Comparison of ENCODE assay signal across 35 cellular contexts in the genomic region with DNA sequence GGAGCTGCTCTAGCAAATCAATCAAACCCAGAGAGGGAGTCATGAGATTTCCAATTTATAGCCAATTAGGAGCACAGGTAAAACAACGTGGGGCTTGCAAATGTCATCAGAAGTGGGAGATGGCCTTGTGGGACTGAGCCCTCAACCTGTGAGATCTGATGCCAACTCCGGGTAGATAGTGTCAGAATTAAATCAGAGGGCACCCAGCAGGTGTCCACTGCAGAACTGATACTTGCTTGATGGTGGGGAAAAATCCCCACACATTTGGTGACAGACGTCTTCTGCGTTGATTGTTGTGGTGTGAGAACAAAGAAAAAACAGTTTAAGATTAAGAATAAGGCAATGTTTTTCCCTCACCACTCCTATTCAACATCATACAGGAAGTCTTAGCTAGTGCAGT.
"Had no signal": no experiment of that assay in that cellular context is flagged by ENCODE, and none has a peak within 500 bp of the region (broad histone marks: within the 10 kb centered on the region; RNA-seq: fewer than 3 reads in every experiment).

No MANE protein-coding gene starts in this region.

- H3K4me3 ChIP-seq: adrenal gland, body of pancreas, breast epithelium had no signal

- H3K27me3 ChIP-seq: adrenal gland, body of pancreas, brain microvascular endothelial cell, breast epithelium had no signal

- H3K27ac ChIP-seq: adrenal gland, body of pancreas, brain microvascular endothelial cell, breast epithelium, VCaP had no signal

- H3K4me1 ChIP-seq: adrenal gland, body of pancreas, breast epithelium had no signal

- H3K4me1 Mint-ChIP-seq: activated B cell treated with CpG ODN at 0.5 μM for 24 hours; activated CD4-positive, alpha-beta T cell treated with anti-CD3 and anti-CD28 coated beads, Interleukin-2, amount 10 ng/mL, durations not matched to agents 24 days and 14 days; activated CD8-positive, alpha-beta memory T cell treated with anti-CD3 and anti-CD28 coated beads, Interleukin-2, amount 10 ng/mL, durations not matched to agents 7 days and 5 days; activated naive CD4-positive, alpha-beta T cell treated with anti-CD3 and anti-CD28 coated beads, Interleukin-2, amount 10 ng/mL, durations not matched to agents 7 days and 5 days; activated naive CD4-positive, alpha-beta T cell treated with anti-CD3 and anti-CD28 coated beads, Interleukin-2, amount 50 U/mL, for 24 hours; activated naive CD8-positive, alpha-beta T cell treated with anti-CD3 and anti-CD28 coated beads, Interleukin-2, amount 10 ng/mL, durations not matched to agents 7 days and 5 days had no signal

- H3K36me3 ChIP-seq: adrenal gland, brain microvascular endothelial cell, breast epithelium had no signal

- H3K27me3 Mint-ChIP-seq: activated B cell treated with CpG ODN at 0.5 μM for 24 hours; activated CD4-positive, alpha-beta memory T cell treated with anti-CD3 and anti-CD28 coated beads for 36 hours; activated CD4-positive, alpha-beta T cell treated with anti-CD3 and anti-CD28 coated beads, Interleukin-2, amount 10 ng/mL, durations not matched to agents 24 days and 14 days; activated CD8-positive, alpha-beta memory T cell treated with anti-CD3 and anti-CD28 coated beads, Interleukin-2, amount 10 ng/mL, durations not matched to agents 7 days and 5 days; activated CD8-positive, alpha-beta T cell treated with anti-CD3 and anti-CD28 coated beads for 36 hours; activated naive CD4-positive, alpha-beta T cell treated with anti-CD3 and anti-CD28 coated beads, Interleukin-2, amount 10 ng/mL, durations not matched to agents 7 days and 5 days; activated naive CD4-positive, alpha-beta T cell treated with anti-CD3 and anti-CD28 coated beads, Interleukin-2, amount 50 U/mL, for 24 hours; activated naive CD8-positive, alpha-beta T cell; activated naive CD8-positive, alpha-beta T cell treated with anti-CD3 and anti-CD28 coated beads, Interleukin-2, amount 10 ng/mL, durations not matched to agents 7 days and 5 days; activated T-cell treated with anti-CD3 and anti-CD28 coated beads, Interleukin-2, amount 50 U/mL, for 24 hours had no signal

- H3K36me3 Mint-ChIP-seq: activated CD4-positive, alpha-beta memory T cell treated with anti-CD3 and anti-CD28 coated beads for 36 hours; activated CD8-positive, alpha-beta memory T cell treated with anti-CD3 and anti-CD28 coated beads, Interleukin-2, amount 10 ng/mL, durations not matched to agents 7 days and 5 days; activated naive CD4-positive, alpha-beta T cell treated with anti-CD3 and anti-CD28 coated beads, Interleukin-2, amount 10 ng/mL, durations not matched to agents 7 days and 5 days; activated naive CD4-positive, alpha-beta T cell treated with anti-CD3 and anti-CD28 coated beads, Interleukin-2, amount 50 U/mL, for 24 hours; activated naive CD8-positive, alpha-beta T cell; activated naive CD8-positive, alpha-beta T cell treated with anti-CD3 and anti-CD28 coated beads, Interleukin-2, amount 10 ng/mL, durations not matched to agents 7 days and 5 days had no signal

- H3K9me3 ChIP-seq: adrenal gland, body of pancreas, breast epithelium had no signal

- H3K4me3 Mint-ChIP-seq: activated B cell treated with CpG ODN at 0.5 μM for 24 hours; activated CD4-positive, alpha-beta memory T cell treated with anti-CD3 and anti-CD28 coated beads for 36 hours; activated CD4-positive, alpha-beta T cell treated with anti-CD3 and anti-CD28 coated beads, Interleukin-2, amount 10 ng/mL, durations not matched to agents 24 days and 14 days; activated CD8-positive, alpha-beta memory T cell treated with anti-CD3 and anti-CD28 coated beads, Interleukin-2, amount 10 ng/mL, durations not matched to agents 7 days and 5 days; activated CD8-positive, alpha-beta T cell treated with anti-CD3 and anti-CD28 coated beads for 36 hours; activated naive CD4-positive, alpha-beta T cell treated with anti-CD3 and anti-CD28 coated beads, Interleukin-2, amount 10 ng/mL, durations not matched to agents 7 days and 5 days; activated naive CD4-positive, alpha-beta T cell treated with anti-CD3 and anti-CD28 coated beads, Interleukin-2, amount 50 U/mL, for 24 hours; activated naive CD8-positive, alpha-beta T cell; activated naive CD8-positive, alpha-beta T cell treated with anti-CD3 and anti-CD28 coated beads, Interleukin-2, amount 10 ng/mL, durations not matched to agents 7 days and 5 days; activated T-cell treated with anti-CD3 and anti-CD28 coated beads, Interleukin-2, amount 50 U/mL, for 24 hours; T-helper 1 cell treated with Interleukin-12 subunit alpha and Interleukin-12 subunit beta and Interleukin-4 antibody, amounts not matched to agents 30 μg/mL and 1 μg/mL, for 36 hours; T-helper 2 cell treated with Interferon-gamma antibody and Interleukin-4, amounts not matched to agents 5 μg/mL and 100 μg/mL, for 36 hours had no signal

- ATAC-seq: activated CD8-positive, alpha-beta memory T cell treated with anti-CD3 and anti-CD28 coated beads, Interleukin-2, amount 10 ng/mL, durations not matched to agents 7 days and 5 days; activated CD8-positive, alpha-beta T cell treated with anti-CD3 and anti-CD28 coated beads for 36 hours; body of pancreas had no signal

- DNase-seq: activated B cell treated with CpG ODN at 0.5 μM for 24 hours; activated CD4-positive, alpha-beta memory T cell treated with anti-CD3 and anti-CD28 coated beads for 36 hours; activated CD4-positive, alpha-beta T cell treated with anti-CD3 and anti-CD28 coated beads for 4 hours; activated CD4-positive, alpha-beta T cell treated with anti-CD3 and anti-CD28 coated beads, Interleukin-2, amount 10 ng/mL, durations not matched to agents 24 days and 14 days; activated CD4-positive, alpha-beta T cell treated with anti-CD3 and anti-CD28 coated beads, Interleukin-2, amount 50 U/mL, for 1 hour; activated CD4-positive, alpha-beta T cell treated with anti-CD3 and anti-CD28 coated beads, Interleukin-2, amount 50 U/mL, for 4 hours; activated CD4-positive, CD25-positive, alpha-beta regulatory T cell treated with anti-CD3 and anti-CD28 coated beads, Interleukin-2, amount 50 U/mL, for 72 hours; activated CD8-positive, alpha-beta memory T cell treated with anti-CD3 and anti-CD28 coated beads for 24 hours; activated CD8-positive, alpha-beta memory T cell treated with anti-CD3 and anti-CD28 coated beads, Interleukin-2, amount 10 ng/mL, durations not matched to agents 7 days and 5 days; activated CD8-positive, alpha-beta memory T cell treated with anti-CD3 and anti-CD28 coated beads, Interleukin-2, amount 50 U/mL, for 48 hours; activated CD8-positive, alpha-beta T cell treated with anti-CD3 and anti-CD28 coated beads for 36 hours; activated effector memory CD4-positive, alpha-beta T cell treated with Interleukin-2 at 50 U/mL for 16 hours; activated gamma-delta T cell; activated naive CD4-positive, alpha-beta T cell treated with anti-CD3 and anti-CD28 coated beads, Interleukin-2, amount 10 ng/mL, durations not matched to agents 7 days and 5 days; activated naive CD4-positive, alpha-beta T cell treated with Interleukin-2 at 50 U/mL for 16 hours; activated naive CD8-positive, alpha-beta T cell treated with anti-CD3 and anti-CD28 coated beads, Interleukin-2, amount 10 ng/mL, durations not matched to agents 7 days and 5 days; activated T-cell treated with anti-CD3 and anti-CD28 coated beads, Interleukin-2, amount 50 U/mL, for 24 hours; activated T-cell treated with anti-CD3 and anti-CD28 coated beads, Interleukin-2, amount 50 U/mL, for 48 hours; adrenal gland; amniotic stem cell; aorta; body of pancreas; brain microvascular endothelial cell; central memory CD4-positive, alpha-beta T cell; SW 1271; T-helper 1 cell; T-helper 2 cell; T-helper 9 cell had no signal

- H3K27ac Mint-ChIP-seq: activated B cell treated with CpG ODN at 0.5 μM for 24 hours; activated CD4-positive, alpha-beta memory T cell treated with anti-CD3 and anti-CD28 coated beads for 36 hours; activated CD4-positive, alpha-beta T cell treated with anti-CD3 and anti-CD28 coated beads, Interleukin-2, amount 10 ng/mL, durations not matched to agents 24 days and 14 days; activated CD8-positive, alpha-beta memory T cell treated with anti-CD3 and anti-CD28 coated beads, Interleukin-2, amount 10 ng/mL, durations not matched to agents 7 days and 5 days; activated CD8-positive, alpha-beta T cell treated with anti-CD3 and anti-CD28 coated beads for 36 hours; activated naive CD4-positive, alpha-beta T cell treated with anti-CD3 and anti-CD28 coated beads, Interleukin-2, amount 10 ng/mL, durations not matched to agents 7 days and 5 days; activated naive CD4-positive, alpha-beta T cell treated with anti-CD3 and anti-CD28 coated beads, Interleukin-2, amount 50 U/mL, for 24 hours; activated naive CD8-positive, alpha-beta T cell; activated naive CD8-positive, alpha-beta T cell treated with anti-CD3 and anti-CD28 coated beads, Interleukin-2, amount 10 ng/mL, durations not matched to agents 7 days and 5 days; activated T-cell treated with anti-CD3 and anti-CD28 coated beads, Interleukin-2, amount 50 U/mL, for 24 hours; activated T-helper 2 cell treated with anti-CD3 and anti-CD28 coated beads, Interferon-gamma antibody, Interleukin-2, Interleukin-4, amounts not matched to agents 10 μg/mL and 5 μg/mL and 100 μg/mL, durations not matched to agents 14 hours and 24 hours and 36 hours; T-helper 1 cell treated with Interleukin-12 subunit alpha and Interleukin-12 subunit beta and Interleukin-4 antibody, amounts not matched to agents 30 μg/mL and 1 μg/mL, for 36 hours; T-helper 2 cell treated with Interferon-gamma antibody and Interleukin-4, amounts not matched to agents 5 μg/mL and 100 μg/mL, for 36 hours had no signal

- H3K9me3 Mint-ChIP-seq: activated CD4-positive, alpha-beta T cell treated with anti-CD3 and anti-CD28 coated beads, Interleukin-2, amount 10 ng/mL, durations not matched to agents 24 days and 14 days; activated naive CD4-positive, alpha-beta T cell treated with anti-CD3 and anti-CD28 coated beads, Interleukin-2, amount 50 U/mL, for 24 hours had no signal
